8 cellular contexts compared by ENCODE assay signal in the genomic region with DNA sequence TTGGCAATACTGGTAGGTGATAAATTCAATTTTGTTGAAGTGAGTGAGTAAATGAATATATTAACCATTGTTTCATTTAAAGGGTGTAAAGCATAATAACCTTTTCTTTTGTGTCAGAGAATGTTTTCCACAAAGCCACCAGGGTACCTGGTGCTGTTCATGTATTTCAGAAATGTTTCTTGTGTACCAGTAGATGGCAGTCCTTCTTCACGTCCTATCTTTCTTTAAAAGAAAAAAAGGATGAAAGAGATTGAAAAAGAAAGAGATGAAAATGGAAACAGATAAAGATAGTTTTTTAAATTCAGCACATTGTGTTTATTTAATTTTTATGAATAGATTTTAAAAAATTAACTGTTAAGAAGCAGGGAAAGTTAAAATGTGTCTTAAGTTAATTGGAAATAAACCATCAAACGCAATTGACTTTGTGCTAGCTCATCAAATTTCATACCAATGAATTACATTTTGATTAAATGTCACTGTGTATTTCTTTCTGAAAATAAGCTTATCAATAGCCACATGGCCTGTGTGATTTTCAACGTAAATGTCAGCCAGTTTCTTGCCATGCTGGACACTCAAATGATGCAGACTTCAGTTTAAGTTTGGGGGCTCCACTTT.
DNase-seq lines count a peak whose midpoint lies in the region; ATAC-seq, FAIRE-seq and TF ChIP-seq lines count a peak whose summit lies in the region.

No MANE protein-coding gene starts in this region.

- no peaks in the 10 kb centered on the region for H3K36me3 Mint-ChIP-seq in activated naive CD4-positive, alpha-beta T cell treated with anti-CD3 and anti-CD28 coated beads, Interleukin-2, amount 10 ng/mL, durations not matched to agents 7 days and 5 days

- TF ChIP-seq POLR2A in GM12891 (IDR thresholded peaks at IDR 0.05; ENCODE audit: low read depth, low read length), result no peak

- TF ChIP-seq CTCF in ascending aorta (IDR thresholded peaks at IDR 0.05) (peak; percentile 46 to 76 (median 51)), lower lobe of right lung (IDR thresholded peaks at IDR 0.05) (peak; percentile 53)

- ATAC-seq in lower lobe of right lung, result no peak

- H3K4me3 Mint-ChIP-seq in activated naive CD4-positive, alpha-beta T cell treated with anti-CD3 and anti-CD28 coated beads, Interleukin-2, amount 10 ng/mL, durations not matched to agents 7 days and 5 days, result no peak overlapping the region

- H3K9me3 Mint-ChIP-seq in activated naive CD4-positive, alpha-beta T cell treated with anti-CD3 and anti-CD28 coated beads, Interleukin-2, amount 10 ng/mL, durations not matched to agents 7 days and 5 days, result no peaks in the 10 kb centered on the region

- H3K4me1 ChIP-seq in ascending aorta (no peaks in the 10 kb centered on the region), lower lobe of right lung (no peaks in the 10 kb centered on the region)

- no peak overlapping the region for H3K27ac Mint-ChIP-seq in activated naive CD4-positive, alpha-beta T cell treated with anti-CD3 and anti-CD28 coated beads, Interleukin-2, amount 10 ng/mL, durations not matched to agents 7 days and 5 days

- H3K27ac ChIP-seq in ascending aorta (no peak overlapping the region), lower lobe of right lung (no peak overlapping the region)

- no peaks in the 10 kb centered on the region for H3K9me3 ChIP-seq in ascending aorta
- H3K9me3 ChIP-seq in lower lobe of right lung, result no peaks in the 10 kb centered on the region

- H3K4me3 ChIP-seq in ascending aorta (no peak overlapping the region), lower lobe of right lung (no peak overlapping the region)

- H3K36me3 ChIP-seq in ascending aorta, result no peaks in the 10 kb centered on the region
- no peaks in the 10 kb centered on the region for H3K36me3 ChIP-seq in lower lobe of right lung

- no peaks in the 10 kb centered on the region for H3K27me3 ChIP-seq in ascending aorta
- H3K27me3 ChIP-seq in lower lobe of right lung (ENCODE audit: low read depth), result no peaks in the 10 kb centered on the region

- peak; percentile 94 for FAIRE-seq in A204.1 (lab: Jason Lieb, UNC)
- FAIRE-seq in GM12891 (lab: Jason Lieb, UNC), result no peak

- intact Hi-C loops in ascending aorta (cut with DNase I), result loop anchor here (2.0 kb wide), 1 partner anchor 170 kb away; no protein-coding TSS in a partner anchor
- intact Hi-C loops in lower lobe of right lung (cut with DNase I), result no loop called here

- CTCF ChIA-PET in activated naive CD4-positive, alpha-beta T cell treated with anti-CD3 and anti-CD28 coated beads, Interleukin-2, amount 10 ng/mL, durations not matched to agents 7 days and 5 days (lab: Charles Lee), result interaction anchor here (1.5 kb wide), 1 partner anchor 171 kb away, joined by 4 read pairs; no protein-coding TSS in a partner anchor

- DNase-seq in GM12891 (ENCODE audit: insufficient read length, low spot score) (peak; percentile 17), NCI-H1092 (lab: John Stamatoyannopoulos, UW) (peak; percentile 1), ascending aorta (ENCODE audit: low spot score in 2 of 2) (no peak), lower lobe of right lung (no peak), amygdala (lab: John Stamatoyannopoulos, UW) (no peak)
- no peak for DNase-seq in activated naive CD4-positive, alpha-beta T cell treated with anti-CD3 and anti-CD28 coated beads, Interleukin-2, amount 10 ng/mL, durations not matched to agents 7 days and 5 days
- DNase-seq in stimulated activated CD4-positive, alpha-beta T cell treated with anti-CD3 and anti-CD28 coated beads, Interleukin-2, amount 100 ng/mL, for 24 hours, result no peak

- H3K4me1 Mint-ChIP-seq in activated naive CD4-positive, alpha-beta T cell treated with anti-CD3 and anti-CD28 coated beads, Interleukin-2, amount 10 ng/mL, durations not matched to agents 7 days and 5 days, result no peaks in the 10 kb centered on the region

- no peaks in the 10 kb centered on the region for H3K27me3 Mint-ChIP-seq in activated naive CD4-positive, alpha-beta T cell treated with anti-CD3 and anti-CD28 coated beads, Interleukin-2, amount 10 ng/mL, durations not matched to agents 7 days and 5 days

TF ChIP-seq in GM12891, 5 proteins besides CTCF, POLR2A, EP300 and RAD21:
- TF ChIP-seq PAX5 (IDR thresholded peaks at IDR 0.05; ENCODE audit: insufficient read depth, low read length, severe bottlenecking), result no peak
- TF ChIP-seq POU2F2 (IDR thresholded peaks at IDR 0.05; ENCODE audit: low read depth, low read length), result no peak
- no peak for TF ChIP-seq TAF1 (IDR thresholded peaks at IDR 0.05; ENCODE audit: low read depth, low read length)
- TF ChIP-seq SPI1 (IDR thresholded peaks at IDR 0.05; ENCODE audit: low read depth, low read length), result no peak
- TF ChIP-seq POLR2AphosphoS5 (IDR thresholded peaks at IDR 0.05; ENCODE audit: low read depth, low read length), result no peak

Comparison
In these comparisons a context has a peak if more than half of its experiments do, and no peak if none do; other contexts are left out.
1. DNase-seq: peak in GM12891 (single experiment) and NCI-H1092 (single experiment); none in ascending aorta (0 of 2), lower lobe of right lung (single experiment), activated naive CD4-positive, alpha-beta T cell treated with anti-CD3 and anti-CD28 coated beads, Interleukin-2, amount 10 ng/mL, durations not matched to agents 7 days and 5 days (single experiment), stimulated activated CD4-positive, alpha-beta T cell treated with anti-CD3 and anti-CD28 coated beads, Interleukin-2, amount 100 ng/mL, for 24 hours (0 of 2) and amygdala (0 of 56).